8 cellular contexts compared by ENCODE assay signal in genomic region chr5:80246995-80247729, GRCh38. TPM values are rescaled to one million over a fixed set of nuclear protein-coding genes. Genes with fewer than 3 reads are reported as not detected.
DNase-seq lines count a peak whose midpoint lies in the region; ATAC-seq, FAIRE-seq and TF ChIP-seq lines count a peak whose summit lies in the region.

No MANE protein-coding gene starts in this region.

- H3K9ac ChIP-seq in BLaER1 treated with 17β-estradiol and CSF1 and Interleukin-3, amounts not matched to agents 10 nM and 100 nM = peak overlapping the region in 6 of 11 experiments; percentile 12 to 88 (median 64); a peak in 10 of 22 replicates

- no peak for FAIRE-seq in GM12892 (lab: Jason Lieb, UNC)

- H3K27ac ChIP-seq in BLaER1 treated with 17β-estradiol and CSF1 and Interleukin-3, amounts not matched to agents 10 nM and 100 nM = peak overlapping the region; percentile 5 to 97 (median 52); a peak in 19 of 22 replicates

- peak overlapping the region; percentile 31 to 93 (median 56) for H3K4me2 ChIP-seq in BLaER1 treated with 17β-estradiol and CSF1 and Interleukin-3, amounts not matched to agents 10 nM and 100 nM

- H3K27me3 ChIP-seq in BLaER1 treated with 17β-estradiol and CSF1 and Interleukin-3, amounts not matched to agents 10 nM and 100 nM = no peaks in the 10 kb centered on the region; a peak in 1 of 22 replicates

- peaks cover 43 to 85% (median 53%) of the 10 kb centered on the region in 10 experiments for H3K4me1 ChIP-seq in BLaER1 treated with 17β-estradiol and CSF1 and Interleukin-3, amounts not matched to agents 10 nM and 100 nM

- TF ChIP-seq CTCF in astrocyte of the spinal cord (IDR thresholded peaks at IDR 0.05; ENCODE audit: low read depth, low read length) = no peak

- ATAC-seq in GM19463 (IDR thresholded peaks at IDR 0.05; ENCODE audit: unreplicated experiment) (peak; percentile 94), HG03558 (IDR thresholded peaks at IDR 0.05; ENCODE audit: extremely low read depth, unreplicated experiment) (peak; percentile 63)

- peaks cover 26 to 100% (median 95%) of the 10 kb centered on the region in 11 experiments for H3K36me3 ChIP-seq in BLaER1 treated with 17β-estradiol and CSF1 and Interleukin-3, amounts not matched to agents 10 nM and 100 nM

- in situ Hi-C loops in astrocyte of the spinal cord (cut with HindIII; ENCODE audit: low sequenced_read_pairs) = no loop called here

- TF ChIP-seq POLR2A in GM12892 (IDR thresholded peaks at IDR 0.05; ENCODE audit: low read depth, low read length) = no peak

- peak overlapping the region in 3 of 10 experiments; percentile 17 to 32 (median 22); a peak in 4 of 20 replicates for H3K4me3 ChIP-seq in BLaER1 treated with 17β-estradiol and CSF1 and Interleukin-3, amounts not matched to agents 10 nM and 100 nM
- H3K4me3 ChIP-seq in astrocyte of the spinal cord (ENCODE audit: low read depth, low read length) = no peak overlapping the region

- DNase-seq in SK-N-DZ (ENCODE audit: low spot score) (peak; percentile 57), astrocyte of the spinal cord (ENCODE audit: low read depth, low spot score) (peak; percentile 91), iPS-NIHi11 (ENCODE audit: low spot score) (peak; percentile 72), GM12892 (ENCODE audit: insufficient read length) (no peak)
- peak; percentile 21 for DNase-seq in stimulated activated CD8-positive, alpha-beta memory T cell treated with anti-CD3 and anti-CD28 coated beads, Interleukin-4, amount 100 ng/mL, for 24 hours (ENCODE audit: low read depth)

- peaks cover 20 to 49% (median 41%) of the 10 kb centered on the region in 11 experiments for H3K9me3 ChIP-seq in BLaER1 treated with 17β-estradiol and CSF1 and Interleukin-3, amounts not matched to agents 10 nM and 100 nM (replicated peaks in 1 of 11)

- H4K20me1 ChIP-seq in BLaER1 treated with 17β-estradiol and CSF1 and Interleukin-3, amounts not matched to agents 10 nM and 100 nM = peaks cover 29 to 61% (median 53%) of the 10 kb centered on the region in 11 experiments; a peak in 21 of 22 replicates

RNA-seq across cellular contexts. Expression of gene SERINC5, which starts 8.7 kb away (rescaled TPM):
- polyA plus RNA-seq in SK-N-DZ (2014; cell fraction: cytosol; rRNA removed) = 16.7 and 20.5 TPM in 2 replicates
- polyA plus RNA-seq in SK-N-DZ (2014; cell fraction: nucleus; rRNA removed) = 5.9 and 10.0 TPM in 2 replicates
- 1.9 TPM for polyA plus RNA-seq in GM12892 (2012; ENCODE audit: missing spikeins)
